10 cellular contexts compared by ENCODE assay signal in the genomic region with DNA sequence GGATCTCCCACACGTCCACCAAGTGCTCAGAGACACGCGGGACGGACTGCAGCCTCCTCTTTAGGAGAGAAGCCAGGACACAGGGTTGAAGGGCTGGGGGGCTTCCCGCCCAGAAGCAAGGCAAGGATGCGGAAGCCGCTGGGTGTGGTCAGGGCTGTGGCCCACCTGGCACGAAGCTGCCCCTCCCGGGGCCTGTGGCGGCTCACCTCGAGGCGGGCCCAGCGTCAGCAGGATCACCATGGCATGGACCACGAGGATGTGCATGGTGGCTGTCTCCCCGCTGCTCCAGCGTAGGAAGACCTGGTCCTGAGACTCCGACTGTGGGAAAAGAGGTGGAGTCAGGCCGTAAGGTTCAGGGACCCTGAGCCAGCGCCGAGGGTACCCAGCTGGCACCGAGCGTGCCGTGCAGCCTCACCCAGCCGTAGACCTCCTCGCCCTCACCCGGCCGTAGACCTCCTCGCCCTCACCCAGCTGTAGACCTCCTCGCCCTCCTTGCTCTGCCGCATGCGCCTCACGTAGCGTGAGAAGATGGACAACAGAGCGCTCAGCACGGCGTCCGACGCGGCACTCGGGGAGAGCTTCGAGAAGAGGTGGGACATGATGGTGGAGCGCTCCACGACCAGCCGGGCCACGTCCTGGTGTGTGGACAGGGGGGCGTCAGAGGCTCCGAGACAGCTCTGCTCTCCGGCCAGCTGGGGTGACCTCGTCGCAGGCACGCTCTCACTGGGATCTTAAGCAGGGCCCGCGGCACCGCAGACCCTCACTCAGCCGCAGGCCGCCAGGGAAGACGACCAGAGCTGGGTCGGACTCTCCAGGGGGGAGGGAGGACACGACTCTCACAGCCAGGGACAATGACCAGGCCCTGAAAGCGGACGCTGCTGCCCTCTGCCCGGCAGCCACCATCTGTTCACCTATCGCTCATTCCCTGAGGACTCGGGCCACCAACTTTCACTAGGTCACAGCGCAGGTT. TPM values are rescaled to one million over a fixed set of nuclear protein-coding genes. Genes with fewer than 3 reads are reported as not detected.
"Had no signal": no experiment of that assay in that cellular context is flagged by ENCODE, and none has a peak within 500 bp of the region (broad histone marks: within the 10 kb centered on the region; RNA-seq: fewer than 3 reads in every experiment).

No MANE protein-coding gene starts in this region.

- H3K27ac Mint-ChIP-seq: GM23338, HFFc6 had no signal

- H3K27ac ChIP-seq: HL-60 had no signal

- ATAC-seq: GM23338, HCT116, HepG2 had no signal

- H3K4me2 ChIP-seq: GM23338 had no signal

- H3K4me3 Mint-ChIP-seq: GM23338, HFFc6, IgD-negative memory B cell had no signal

- H2AFZ ChIP-seq: GM23338 had no signal

- H3K4me1 ChIP-seq: HAP-1 had no signal

- FAIRE-seq: H1, H54, HepG2 had no signal

- H3K9me3 ChIP-seq: HAP-1 had no signal

- DNase-seq: HFFc6, KG1 had no signal

- H3K27me3 Mint-ChIP-seq: IgD-negative memory B cell had no signal

- H3K36me3 Mint-ChIP-seq: IgD-negative memory B cell had no signal

- H3K4me1 Mint-ChIP-seq: GM23338, IgD-negative memory B cell had no signal

- H3K4me3 ChIP-seq: GM23338, HAP-1 had no signal

- H3K9me3 Mint-ChIP-seq: GM23338, HFFc6, IgD-negative memory B cell had no signal

RNA-seq across cellular contexts. Expression of a gene that starts 24.6 kb away (rescaled TPM):
- polyA plus RNA-seq: IgD-negative memory B cell had no signal
